22 cellular contexts compared by ENCODE assay signal in the genomic region with DNA sequence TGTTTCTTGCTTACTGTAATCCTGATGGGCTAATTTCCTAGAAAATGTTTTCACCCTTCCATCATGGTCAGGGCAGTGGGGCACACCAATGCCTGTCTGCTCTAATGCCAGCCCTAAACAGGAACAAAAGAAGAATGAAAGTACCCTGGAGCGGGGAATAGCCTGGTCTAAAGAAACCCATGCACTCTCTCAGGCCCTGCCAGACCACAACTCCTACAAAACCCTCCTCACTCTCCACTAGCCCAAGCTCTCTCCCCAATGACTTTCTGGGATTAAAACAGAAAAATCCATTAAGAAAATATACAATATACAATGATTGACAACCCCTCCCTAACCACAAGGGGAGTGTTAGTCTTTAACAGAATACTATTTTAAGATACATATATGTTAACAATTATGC.
DNase-seq lines count a peak whose midpoint lies in the region; ATAC-seq, FAIRE-seq and TF ChIP-seq lines count a peak whose summit lies in the region.
"Had no signal": no experiment of that assay in that cellular context is flagged by ENCODE, and none has a peak within 500 bp of the region (broad histone marks: within the 10 kb centered on the region; RNA-seq: fewer than 3 reads in every experiment).

No MANE protein-coding gene starts in this region.

- CTCF ChIA-PET in GM12878 (lab: Yijun Ruan, JAX): interaction anchor here (2.0 to 13.7 kb wide), 2 partner anchors 11 to 15 kb away, joined by 5 to 144 read pairs; no protein-coding TSS in a partner anchor

- TF ChIP-seq EP300 in GM12878 (IDR thresholded peaks at IDR 0.05; ENCODE audit: borderline replicate concordance in 1 of 2, control insufficient read depth in 1 of 2, low read depth in 2 of 2, low read length in 2 of 2): no peak

- H3K27ac Mint-ChIP-seq in CD4-positive, CD25-positive, alpha-beta regulatory T cell: peak overlapping the region; percentile 16 to 70 (median 60)
- H3K27ac Mint-ChIP-seq: type B pancreatic cell had no signal

- TF ChIP-seq POLR2A in GM12878 (IDR thresholded peaks at IDR 0.05; ENCODE audit: low read depth, low read length): no peak

- no peaks in the 10 kb centered on the region for H3K27me3 ChIP-seq in CD4-positive, CD25-positive, alpha-beta regulatory T cell (ENCODE audit: control insufficient read depth, insufficient read depth, low read length)
- no peaks in the 10 kb centered on the region for H3K27me3 ChIP-seq in GM12878 (replicated peaks in 1 of 2; ENCODE audit: control insufficient read depth in 2 of 2, insufficient read depth in 2 of 2, low read length in 1 of 2)
- H3K27me3 ChIP-seq in lower lobe of right lung (ENCODE audit: low read depth): no peaks in the 10 kb centered on the region
- H3K27me3 ChIP-seq: cardiac muscle cell, left lung had no signal

- H3K36me3 Mint-ChIP-seq in CD4-positive, CD25-positive, alpha-beta regulatory T cell: peaks cover 30% of the 10 kb centered on the region
- H3K36me3 Mint-ChIP-seq: type B pancreatic cell had no signal

- peaks cover 63% of the 10 kb centered on the region for H3K4me1 ChIP-seq in CD4-positive, CD25-positive, alpha-beta regulatory T cell (ENCODE audit: control insufficient read depth, insufficient read depth, low read length, poor library complexity, severe bottlenecking)
- H3K4me1 ChIP-seq in GM12878 (ENCODE audit: control insufficient read depth, insufficient read depth, low read length) (peaks cover 3% of the 10 kb centered on the region; the same call in 1 of the 2 replicates), lower lobe of right lung (peaks cover 45% of the 10 kb centered on the region)

- no TSS peak for BruUV-seq in GM12878 (replicated peaks; lab: Mats Ljungman, UMichigan)

- no peak overlapping the region for H3K4me3 ChIP-seq in CD4-positive, CD25-positive, alpha-beta regulatory T cell (ENCODE audit: low read depth, low read length)
- no peak overlapping the region for H3K4me3 ChIP-seq in GM12878
- no peak overlapping the region for H3K4me3 ChIP-seq in lower lobe of right lung
- H3K4me3 ChIP-seq: cardiac muscle cell, left lung had no signal

- POLR2A ChIA-PET in GM12878 (lab: Charles Lee): interaction anchor here (0.5 kb wide), 1 partner anchor 180 kb away, joined by 9 read pairs; no protein-coding TSS in a partner anchor

- peak overlapping the region in 1 of 4 donors; percentile 38 for H3K4me3 Mint-ChIP-seq in CD4-positive, CD25-positive, alpha-beta regulatory T cell
- H3K4me3 Mint-ChIP-seq: neural crest cell, type B pancreatic cell had no signal

- SMC1A ChIA-PET in GM12878 (lab: Charles Lee; ENCODE audit: uncharacterized antibody, unreplicated experiment): interaction anchor here (1.8 kb wide), 1 partner anchor 137 kb away, joined by 5 read pairs; no protein-coding TSS in a partner anchor

- no peaks in the 10 kb centered on the region for H3K9me3 Mint-ChIP-seq in CD4-positive, CD25-positive, alpha-beta regulatory T cell
- H3K9me3 Mint-ChIP-seq: neural crest cell, type B pancreatic cell had no signal

- intact Hi-C loops in GM12878 (cut with micrococcal nuclease; ENCODE audit: unreplicated experiment) (no loop called here), lower lobe of right lung (cut with DNase I) (no loop called here)

- no peaks in the 10 kb centered on the region for H3K9me3 ChIP-seq in CD4-positive, CD25-positive, alpha-beta regulatory T cell (ENCODE audit: control insufficient read depth in 2 of 2, low read length in 2 of 2)
- H3K9me3 ChIP-seq in GM12878 (replicated peaks; ENCODE audit: control insufficient read depth, insufficient read depth, low read length): no peaks in the 10 kb centered on the region
- no peaks in the 10 kb centered on the region for H3K9me3 ChIP-seq in lower lobe of right lung
- H3K9me3 ChIP-seq: left lung had no signal

- DNase-seq in CD4-positive, CD25-positive, alpha-beta regulatory T cell: no peak
- DNase-seq in EH (ENCODE audit: low read depth) (peak; percentile 38), GM12878 (ENCODE audit: low read depth, low spot score) (no peak), lower lobe of right lung (no peak), ACHN (no peak)
- DNase-seq in effector CD4-positive, alpha-beta T cell: no peak
- no peak for DNase-seq in stimulated activated CD4-positive, alpha-beta T cell treated with anti-CD3 and anti-CD28 coated beads, Interleukin-4, amount 100 ng/mL, for 24 hours
- DNase-seq: activated naive CD4-positive, alpha-beta T cell treated with Interleukin-2 at 50 U/mL for 16 hours; activated T-cell treated with anti-CD3 and anti-CD28 coated beads, Interleukin-2, amount 50 U/mL, for 48 hours; DMS153; KG1; NCI-H2171; NCI-H524; stimulated activated CD8-positive, alpha-beta memory T cell treated with anti-CD3 and anti-CD28 coated beads, Interleukin-4, amount 100 ng/mL, for 48 hours; T-helper 1 cell had no signal

- TF ChIP-seq RAD21 in GM12878 (IDR thresholded peaks at IDR 0.05; ENCODE audit: insufficient read depth, low read depth, low read length): no peak

- H3K36me3 ChIP-seq in CD4-positive, CD25-positive, alpha-beta regulatory T cell (ENCODE audit: control insufficient read depth, insufficient read depth, low read length): peaks cover 16% of the 10 kb centered on the region
- H3K36me3 ChIP-seq in GM12878 (ENCODE audit: control insufficient read depth in 2 of 2, insufficient read depth in 2 of 2, low read length in 1 of 2) (no peaks in the 10 kb centered on the region; a peak in 1 of 4 replicates), lower lobe of right lung (no peaks in the 10 kb centered on the region)
- H3K36me3 ChIP-seq: cardiac muscle cell, left lung had no signal

- no peak overlapping the region for H3K27ac ChIP-seq in CD4-positive, CD25-positive, alpha-beta regulatory T cell (ENCODE audit: insufficient read depth, low read length, poor library complexity, severe bottlenecking)
- no peak overlapping the region for H3K27ac ChIP-seq in GM12878 (ENCODE audit: control insufficient read depth, insufficient read depth)
- peak overlapping the region; percentile 32 for H3K27ac ChIP-seq in lower lobe of right lung
- H3K27ac ChIP-seq: C4-2B, cardiac muscle cell, left lung had no signal

- H2AFZ ChIP-seq in GM12878 (ENCODE audit: control insufficient read depth, low read depth, low read length): no peak overlapping the region

- TF ChIP-seq CTCF in GM12878 (IDR thresholded peaks at IDR 0.05 in 2 of 3, conservative IDR thresholded peaks at IDR 0.05 in 1 of 3; ENCODE audit: control insufficient read depth in 2 of 3, extremely low read depth in 1 of 3, insufficient read depth in 1 of 3, low read depth in 3 of 3, low read length in 3 of 3) (no peak), lower lobe of right lung (IDR thresholded peaks at IDR 0.05) (no peak)

- no peak for FAIRE-seq in GM12878 (lab: Jason Lieb, UNC)
- FAIRE-seq: RCC 7860 had no signal

- ATAC-seq in CD4-positive, CD25-positive, alpha-beta regulatory T cell (ENCODE audit: low read depth in 2 of 2): no peak
- ATAC-seq in GM12878: no peak
- ATAC-seq in lower lobe of right lung: no peak
- ATAC-seq in HG03432 (IDR thresholded peaks at IDR 0.05; ENCODE audit: unreplicated experiment): no peak
- ATAC-seq: left lung had no signal

- no peak overlapping the region for H3K4me2 ChIP-seq in GM12878 (ENCODE audit: control insufficient read depth, insufficient read depth)

- 100% methylated on average over 1 of the region's 1 CpG for WGBS in GM12878 (ENCODE audit: insufficient coverage, insufficient replicate concordance, low lambda C conversion rate, missing lambda C conversion rate)

- RAD21 ChIA-PET in GM12878 (lab: Charles Lee; ENCODE audit: unreplicated experiment): interaction anchor here (0.6 to 1.1 kb wide), 2 partner anchors 21 to 23 kb away, joined by 3 read pairs; no protein-coding TSS in a partner anchor

- no peak overlapping the region for H3K9ac ChIP-seq in GM12878 (ENCODE audit: control insufficient read depth, insufficient read depth, low read length)

- H3K79me2 ChIP-seq in GM12878 (ENCODE audit: control insufficient read depth, insufficient read depth, low read length): peaks cover 4% of the 10 kb centered on the region

- H3K4me1 Mint-ChIP-seq in CD4-positive, CD25-positive, alpha-beta regulatory T cell: peaks cover 53 to 87% (median 76%) of the 10 kb centered on the region in 4 donors

- H4K20me1 ChIP-seq in GM12878 (ENCODE audit: control insufficient read depth, insufficient read depth): no peaks in the 10 kb centered on the region

- in situ Hi-C loops in GM12878 (cut with MboI) (no loop called here), ACHN (cut with HindIII; ENCODE audit: low pct_ligation_motif_present, low pct_unique_long_range_greater_than_20kb, low sequenced_read_pairs) (no loop called here)

- no peaks in the 10 kb centered on the region for H3K27me3 Mint-ChIP-seq in CD4-positive, CD25-positive, alpha-beta regulatory T cell
- H3K27me3 Mint-ChIP-seq: type B pancreatic cell had no signal

TF ChIP-seq in GM12878, 131 proteins besides CTCF, POLR2A, EP300 and RAD21:
- no peak for TF ChIP-seq PML (IDR thresholded peaks at IDR 0.05; ENCODE audit: low read length)
- 0 out of 2 replicates have a peak, but pooled peaks have one; percentile 35 for TF ChIP-seq PKNOX1 (IDR thresholded peaks at IDR 0.05)
- no peak for TF ChIP-seq KAT2A (conservative IDR thresholded peaks at IDR 0.05; ENCODE audit: control insufficient read depth, low read depth, low read length)
- TF ChIP-seq TCF7 (IDR thresholded peaks at IDR 0.05; ENCODE audit: borderline replicate concordance): no peak
- TF ChIP-seq NR2F1 (conservative IDR thresholded peaks at IDR 0.05): no peak
- no peak for TF ChIP-seq SRF (IDR thresholded peaks at IDR 0.05; ENCODE audit: low read depth in 2 of 2, low read length in 2 of 2)
